ENCODE assay signal across 8 cellular contexts in the genomic region with DNA sequence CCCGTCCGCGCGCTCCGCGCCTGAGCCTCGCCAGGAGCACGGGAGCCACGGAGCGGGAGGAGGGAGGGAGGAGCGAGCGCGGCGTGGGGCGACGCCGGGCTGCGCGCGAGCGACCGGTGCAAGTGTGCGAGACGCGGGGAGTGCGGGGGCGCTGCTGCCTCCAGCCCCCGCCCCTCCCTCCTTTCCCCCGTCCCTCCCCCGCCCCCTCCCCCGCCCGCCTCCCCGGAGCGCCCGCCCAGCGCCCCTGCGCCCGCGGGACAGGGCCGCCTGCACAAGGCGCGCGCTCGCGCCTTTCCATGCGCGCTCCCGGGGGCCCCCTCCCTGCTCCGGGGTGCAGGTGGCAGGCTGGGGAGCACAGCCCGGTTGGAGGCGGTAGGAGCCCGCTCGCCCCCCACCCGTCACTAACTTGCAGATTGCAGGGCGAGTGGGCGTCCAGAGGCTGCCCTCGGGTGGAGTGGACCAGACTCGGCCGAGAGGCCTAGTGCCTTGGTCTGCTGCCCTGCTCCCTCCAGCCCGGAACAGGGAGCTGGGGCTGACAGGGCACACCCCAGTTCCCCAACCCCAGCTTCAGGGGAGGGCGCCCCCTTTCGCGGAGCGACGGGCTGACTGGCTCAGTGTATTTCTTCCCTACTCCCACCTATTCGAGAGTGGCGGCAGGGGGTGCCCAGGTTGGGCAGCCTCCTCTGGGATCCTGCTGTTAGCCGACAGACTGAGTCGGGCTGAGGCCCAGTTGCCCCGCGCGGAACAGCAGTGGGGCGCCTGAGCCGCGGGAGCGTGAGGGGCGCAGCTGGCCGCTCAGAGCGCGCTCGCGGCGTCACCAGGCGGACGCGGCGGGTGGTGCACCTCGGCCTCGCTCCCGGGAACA. TPM values are rescaled to one million over a fixed set of nuclear protein-coding genes. Genes with fewer than 3 reads are reported as not detected.
DNase-seq lines count a peak whose midpoint lies in the region; ATAC-seq and TF ChIP-seq lines count a peak whose summit lies in the region.

TSS of gene WNT7A (minus strand) at position 126 of the 865 bp plus-strand sequence. CDS start 255 bp downstream, outside the sequence.

- H3K27me3 ChIP-seq in cardiac muscle cell (peaks cover 100% of the 10 kb centered on the region), uterus (peaks cover 4 to 19% of the 10 kb centered on the region in 2 donors)

- H3K27ac Mint-ChIP-seq in nephron progenitor cell, result no peak within 1 kb of the TSS

- DNase-seq in cardiac muscle cell (ENCODE audit: low read depth in 1 of 2, low spot score in 1 of 2) (peak; percentile 15 to 74), Right ventricle myocardium inferior (ENCODE audit: missing footprints) (no peak), epithelial cell of esophagus (ENCODE audit: low read depth) (peak; percentile 77), nephron progenitor cell (peak; percentile 80), uterus (peak in 1 of 2 donors; percentile 10), NCI-H1436 (lab: John Stamatoyannopoulos, UW) (no peak)
- DNase-seq in activated CD8-positive, alpha-beta memory T cell treated with anti-CD3 and anti-CD28 coated beads for 24 hours, result peak; percentile 81

- H3K36me3 ChIP-seq in cardiac muscle cell, result no peaks in the 10 kb centered on the region
- no peaks in the 10 kb centered on the region for H3K36me3 ChIP-seq in uterus

- peak within 1 kb of the TSS; percentile 69 for H3K4me3 Mint-ChIP-seq in nephron progenitor cell

- H3K9me3 Mint-ChIP-seq in nephron progenitor cell, result peaks cover 5% of the 10 kb centered on the region

- TF ChIP-seq CTCF in cardiac muscle cell (IDR thresholded peaks at IDR 0.05; ENCODE audit: low read depth, low read length), result peak; percentile 56
- peak; percentile 44 for TF ChIP-seq CTCF in epithelial cell of esophagus (IDR thresholded peaks at IDR 0.05; ENCODE audit: insufficient read depth, low read depth, low read length, missing control alignments)
- peak; percentile 83 for TF ChIP-seq CTCF in nephron progenitor cell (IDR thresholded peaks at IDR 0.05)
- peak; percentile 17 to 54 (median 33) for TF ChIP-seq CTCF in uterus (IDR thresholded peaks at IDR 0.05)

- H3K4me1 ChIP-seq in cardiac muscle cell (ENCODE audit: low read depth) (peaks cover 3% of the 10 kb centered on the region), uterus (peaks cover 0 to 16% of the 10 kb centered on the region in 2 donors)

- no peaks in the 10 kb centered on the region for H3K4me1 Mint-ChIP-seq in nephron progenitor cell

- peak within 1 kb of the TSS; percentile 18 for H3K4me3 ChIP-seq in cardiac muscle cell
- peak within 1 kb of the TSS; percentile 66 for H3K4me3 ChIP-seq in epithelial cell of esophagus (ENCODE audit: low read length)
- no peak within 1 kb of the TSS for H3K4me3 ChIP-seq in uterus

- ATAC-seq in Right ventricle myocardium inferior (no peak), GM21515 (IDR thresholded peaks at IDR 0.05; ENCODE audit: unreplicated experiment) (no peak)

- TF ChIP-seq POLR2A in uterus (IDR thresholded peaks at IDR 0.05), result no peak

- intact Hi-C loops in Right ventricle myocardium inferior (cut with DNase I) (loop anchor here (5.0 kb wide), 1 partner anchor 223 kb away; no protein-coding TSS in a partner anchor), uterus (cut with DNase I; ENCODE audit: low total_unique reads) (no loop called here)

- no peaks in the 10 kb centered on the region for H3K9me3 ChIP-seq in cardiac muscle cell (ENCODE audit: low read depth)
- H3K9me3 ChIP-seq in uterus, result no peaks in the 10 kb centered on the region

- H3K36me3 Mint-ChIP-seq in nephron progenitor cell (ENCODE audit: low read depth), result no peaks in the 10 kb centered on the region

- H3K27ac ChIP-seq in cardiac muscle cell (no peak within 1 kb of the TSS), uterus (no peak within 1 kb of the TSS)

- peaks cover 95% of the 10 kb centered on the region for H3K27me3 Mint-ChIP-seq in nephron progenitor cell (ENCODE audit: low read depth, poor library complexity)

RNA-seq across cellular contexts. Expression of gene WNT7A, which starts in this region (rescaled TPM):
- not detected in 2 replicates for total RNA-seq in cardiac muscle cell
- polyA plus RNA-seq in cardiac muscle cell, result not detected in 2 replicates
- total RNA-seq in Right ventricle myocardium inferior, result not detected
- total RNA-seq in uterus, result 10 to 100 TPM in 1 of 4 donors, under 1 TPM in 2, not detected in 1; 0.21 to 19.8 (median 0.26) TPM

Comparison
In these comparisons a context has a peak if more than half of its experiments do, and no peak if none do; other contexts are left out.
1. Peak in DNase-seq and H3K4me3 ChIP-seq in cardiac muscle cell; RNA of the gene not detected or under 1 TPM.
2. DNase-seq: peak in activated CD8-positive, alpha-beta memory T cell treated with anti-CD3 and anti-CD28 coated beads for 24 hours (single experiment), epithelial cell of esophagus (single experiment) and nephron progenitor cell (single experiment); none in Right ventricle myocardium inferior (single experiment) and NCI-H1436 (single experiment).
3. CTCF ChIP-seq: peak in every context shown above with its lines; median percentile 83 in nephron progenitor cell; 56 in cardiac muscle cell; 44 in epithelial cell of esophagus; 33 in uterus.